ENCODE assay signal across 23 cellular contexts in the genomic region with DNA sequence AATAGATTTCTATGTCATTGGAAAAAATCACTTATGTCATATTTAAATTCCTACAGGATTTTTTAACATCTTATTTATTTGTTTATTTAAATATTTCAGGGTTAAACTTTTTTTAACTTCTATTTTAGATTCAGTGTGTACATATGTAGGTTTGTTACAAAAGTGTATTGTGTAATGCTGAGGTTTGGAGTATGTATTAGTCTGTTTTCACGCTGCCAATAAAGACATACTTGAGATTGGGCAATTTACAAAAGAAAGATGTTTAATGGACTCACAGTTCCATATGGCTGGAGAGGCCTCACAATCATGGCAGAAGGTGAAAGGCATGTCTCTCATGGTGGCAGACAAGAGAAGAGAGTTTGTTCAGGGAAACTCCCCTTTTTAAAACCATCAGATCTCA.
DNase-seq lines count a peak whose midpoint lies in the region; FAIRE-seq and TF ChIP-seq lines count a peak whose summit lies in the region.
"Had no signal": no experiment of that assay in that cellular context is flagged by ENCODE, and none has a peak within 500 bp of the region (broad histone marks: within the 10 kb centered on the region; RNA-seq: fewer than 3 reads in every experiment).

No MANE protein-coding gene starts in this region.

- H3K9me2 ChIP-seq in MM.1S (replicated peaks; ENCODE audit: insufficient read depth, low read length): no peaks in the 10 kb centered on the region

- H3K4me2 ChIP-seq in MM.1S (ENCODE audit: low read depth, low read length): no peak overlapping the region
- H3K4me2 ChIP-seq: A549, GM23338, PC-9 had no signal

- peak overlapping the region; percentile 68; the same call in 1 of the 2 replicates for H3K27ac ChIP-seq in MM.1S (ENCODE audit: low read length)
- no peak overlapping the region for H3K27ac ChIP-seq in kidney (ENCODE audit: low read depth in 2 of 2, low read length in 2 of 2)
- H3K27ac ChIP-seq: A549, PC-9, RWPE1, SJSA1 had no signal

- no peak for TF ChIP-seq CTCF in MM.1S (IDR thresholded peaks at IDR 0.05; ENCODE audit: low read length)
- TF ChIP-seq CTCF in NB4 (IDR thresholded peaks at IDR 0.05; ENCODE audit: low read depth, low read length): no peak
- no peak for TF ChIP-seq CTCF in kidney (IDR thresholded peaks at IDR 0.05; ENCODE audit: borderline replicate concordance, extremely low read depth, insufficient read depth)

- H3K9ac ChIP-seq in MM.1S (ENCODE audit: low read length) (no peak overlapping the region), adipocyte (ENCODE audit: low read length) (no peak overlapping the region), kidney (ENCODE audit: low read length in 2 of 2) (no peak overlapping the region)
- H3K9ac ChIP-seq: KMS-11 had no signal

- H3K79me2 ChIP-seq in MM.1S (ENCODE audit: low read length): no peaks in the 10 kb centered on the region

- in situ Hi-C loops in HAP-1 (cut with MboI; ENCODE audit: low sequenced_read_pairs): no loop called here

- DNase-seq in MM.1S (no peak), NB4 (ENCODE audit: low read depth) (peak; percentile 52), adipocyte (ENCODE audit: low read depth) (peak; percentile 59), kidney (no peak), HAP-1 (ENCODE audit: low spot score in 2 of 2) (no peak), T-helper 2 cell (no peak), AG08395 (ENCODE audit: low spot score) (no peak)
- DNase-seq: C1 segment of cervical spinal cord; CD8-positive, alpha-beta memory T cell; DMS53; EL; NCI-H1105 treated with DMSO at 0.1 percent for 48 hours; NCI-H1694; NCI-H510A; NCI-H748 treated with DMSO at 0.1 percent for 48 hours; PC-9 had no signal

- peak; percentile 30 for FAIRE-seq in kidney (lab: Jason Lieb, UNC)
- FAIRE-seq: A549, GM12878, GM19239 had no signal

- intact Hi-C loops in kidney (cut with DNase I): no loop called here

- no peaks in the 10 kb centered on the region for H3K9me3 ChIP-seq in MM.1S (replicated peaks; ENCODE audit: insufficient read depth, low read length)
- H3K9me3 ChIP-seq in adipocyte (ENCODE audit: control insufficient read depth, low read length): no peaks in the 10 kb centered on the region
- peaks cover 0 to 6% of the 10 kb centered on the region in 2 donors for H3K9me3 ChIP-seq in kidney (ENCODE audit: control insufficient read depth in 1 of 2, low read length in 2 of 2)
- no peaks in the 10 kb centered on the region for H3K9me3 ChIP-seq in HAP-1
- H3K9me3 ChIP-seq: SJSA1 had no signal

- H3K4me3 ChIP-seq in MM.1S (ENCODE audit: low read length): no peak overlapping the region
- H3K4me3 ChIP-seq in NB4 (ENCODE audit: low read depth, low read length): no peak overlapping the region
- H3K4me3 ChIP-seq in adipocyte (ENCODE audit: low read length): no peak overlapping the region
- H3K4me3 ChIP-seq in kidney (ENCODE audit: low read length in 2 of 2): no peak overlapping the region
- no peak overlapping the region for H3K4me3 ChIP-seq in HAP-1
- H3K4me3 ChIP-seq: A549, GM12878, GM23338, PC-9, SJSA1 had no signal

- TF ChIP-seq POLR2A in NB4 (IDR thresholded peaks at IDR 0.05; ENCODE audit: extremely low read depth, insufficient read length): no peak

- no peak overlapping the region for H2AFZ ChIP-seq in MM.1S (ENCODE audit: low read length)
- H2AFZ ChIP-seq: GM23338, PC-9 had no signal

- no peaks in the 10 kb centered on the region for H4K20me1 ChIP-seq in MM.1S (ENCODE audit: insufficient read depth, low read length)

- no peaks in the 10 kb centered on the region for H3K36me3 ChIP-seq in MM.1S (replicated peaks; ENCODE audit: insufficient read depth, low read length)
- no peaks in the 10 kb centered on the region for H3K36me3 ChIP-seq in adipocyte (ENCODE audit: control insufficient read depth, insufficient read depth, low read length, severe bottlenecking)
- H3K36me3 ChIP-seq in kidney (ENCODE audit: control insufficient read depth in 1 of 2, insufficient read depth in 2 of 2, low read length in 2 of 2): no peaks in the 10 kb centered on the region
- no peaks in the 10 kb centered on the region for H3K36me3 ChIP-seq in HAP-1 (replicated peaks)
- H3K36me3 ChIP-seq: SJSA1 had no signal

- H3K27me3 ChIP-seq in MM.1S (replicated peaks; ENCODE audit: insufficient read depth, low read length) (no peaks in the 10 kb centered on the region), adipocyte (replicated peaks; ENCODE audit: control insufficient read depth, insufficient read depth, low read length) (no peaks in the 10 kb centered on the region), HAP-1 (ENCODE audit: low read depth) (no peaks in the 10 kb centered on the region)
- H3K27me3 ChIP-seq: SJSA1 had no signal

- peaks cover 12% of the 10 kb centered on the region for H3F3A ChIP-seq in MM.1S (ENCODE audit: insufficient read depth, low read length)

- H3K4me1 ChIP-seq in MM.1S (ENCODE audit: low read length) (peaks cover 41% of the 10 kb centered on the region), adipocyte (ENCODE audit: control insufficient read depth, insufficient read depth, low read length) (no peaks in the 10 kb centered on the region), kidney (ENCODE audit: control insufficient read depth in 1 of 2, insufficient read depth in 1 of 2, low read depth in 1 of 2, low read length in 2 of 2) (no peaks in the 10 kb centered on the region), HAP-1 (no peaks in the 10 kb centered on the region)
- H3K4me1 ChIP-seq: A549, SJSA1 had no signal

Comparison
In these comparisons a context has a peak if more than half of its experiments do, and no peak if none do; other contexts are left out.
1. DNase-seq: peak in NB4 (single experiment) and adipocyte (single experiment); none in MM.1S (single experiment), kidney (single experiment), HAP-1 (0 of 2), T-helper 2 cell (0 of 5) and AG08395 (single experiment).